Comparison of ENCODE assay signal across 9 cellular contexts in the genomic region with DNA sequence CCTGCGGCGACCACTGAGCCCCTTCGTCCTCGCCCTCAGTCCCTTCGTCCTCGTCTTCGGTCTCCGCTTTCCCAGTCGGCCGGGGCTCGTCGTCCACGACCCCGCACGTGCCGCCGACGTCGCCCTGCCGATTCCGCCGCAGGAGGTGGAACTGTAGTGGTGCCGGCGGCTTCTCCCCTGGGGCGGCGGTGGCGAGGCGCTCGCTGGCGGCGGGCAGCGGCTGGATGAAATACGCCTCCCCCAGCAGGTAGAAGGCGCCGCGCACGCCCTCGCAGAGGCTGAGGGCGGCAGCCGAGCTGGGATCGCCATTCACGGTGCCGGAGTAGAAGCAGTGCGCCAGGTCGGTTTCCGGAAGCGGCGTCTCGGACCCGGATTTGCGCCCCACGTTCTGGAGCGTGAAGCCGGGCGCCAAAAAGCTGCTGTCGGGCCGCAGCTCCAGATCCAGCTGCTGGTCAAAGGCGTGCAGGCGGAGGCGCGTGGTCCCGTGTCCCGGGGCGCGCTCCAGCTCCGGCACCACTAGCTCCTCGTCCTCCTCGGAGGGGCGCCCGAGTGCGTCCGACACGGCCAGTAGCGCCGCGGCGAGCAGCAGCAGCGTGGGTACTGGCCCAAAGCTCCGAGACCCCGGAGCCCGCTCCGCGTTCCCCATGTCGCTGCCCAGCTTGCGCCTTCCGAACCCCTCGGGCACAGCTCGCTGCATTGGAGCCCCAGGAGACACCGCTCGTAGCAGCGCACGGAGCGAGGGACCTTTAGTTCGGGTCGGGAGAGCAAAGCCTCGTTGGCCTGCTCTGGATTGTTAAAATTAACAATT. TPM values are rescaled to one million over a fixed set of nuclear protein-coding genes. Genes with fewer than 3 reads are reported as not detected.
DNase-seq lines count a peak whose midpoint lies in the region; ATAC-seq and TF ChIP-seq lines count a peak whose summit lies in the region.
"Had no signal": no experiment of that assay in that cellular context is flagged by ENCODE, and none has a peak within 500 bp of the region (broad histone marks: within the 10 kb centered on the region; RNA-seq: fewer than 3 reads in every experiment).

No MANE protein-coding gene starts in this region.

- H3K9me3 ChIP-seq in effector memory CD4-positive, alpha-beta T cell (ENCODE audit: control insufficient read depth, low read length), result no peaks in the 10 kb centered on the region
- no peaks in the 10 kb centered on the region for H3K9me3 ChIP-seq in lower lobe of right lung

- H3K4me3 ChIP-seq in effector memory CD4-positive, alpha-beta T cell (ENCODE audit: insufficient read depth, low read depth, low read length, poor library complexity, severe bottlenecking), result peak overlapping the region; percentile 31
- H3K4me3 ChIP-seq in lower lobe of right lung, result peak overlapping the region; percentile 79

- POLR2A ChIA-PET in RWPE1 (lab: Yijun Ruan, JAX; ENCODE audit: low non-redundant PET), result interaction anchor here (0.6 kb wide), 1 partner anchor 29 kb away, joined by 4 read pairs; no protein-coding TSS in a partner anchor

- intact Hi-C loops in lower lobe of right lung (cut with DNase I), result loop anchor here (5.0 kb wide), 1 partner anchor 858 kb away; no protein-coding TSS in a partner anchor

- H3K4me1 ChIP-seq in effector memory CD4-positive, alpha-beta T cell (ENCODE audit: control insufficient read depth, insufficient read depth, low read length, poor library complexity, severe bottlenecking), result peaks cover 13% of the 10 kb centered on the region
- peaks cover 72% of the 10 kb centered on the region for H3K4me1 ChIP-seq in lower lobe of right lung

- peak; percentile 8 for DNase-seq in NCI-H146 (lab: John Stamatoyannopoulos, UW)
- DNase-seq in NCI-H146 treated with DMSO at 0.1 percent for 48 hours (lab: John Stamatoyannopoulos, UW; ENCODE audit: unreplicated experiment), result no peak
- peak; percentile 24 for DNase-seq in RWPE1 (ENCODE audit: low spot score)
- DNase-seq in effector memory CD4-positive, alpha-beta T cell, result no peak
- DNase-seq in lower lobe of right lung, result peak; percentile 57
- DNase-seq in substantia nigra (lab: John Stamatoyannopoulos, UW), result peak in 44 of 49 donors; percentile 6 to 75 (median 54)
- DNase-seq: DND-41 had no signal

- peaks cover 7% of the 10 kb centered on the region for H3K27me3 ChIP-seq in effector memory CD4-positive, alpha-beta T cell (replicated peaks; ENCODE audit: control insufficient read depth, insufficient read depth, low read length, poor library complexity, severe bottlenecking)
- peaks cover 23% of the 10 kb centered on the region for H3K27me3 ChIP-seq in lower lobe of right lung (ENCODE audit: low read depth)

- CTCF ChIA-PET in RWPE1 (lab: Yijun Ruan, JAX), result interaction anchor here (0.5 to 1.2 kb wide), 11 partner anchors 9 to 1901 kb away, joined by 3 to 5 read pairs (median 3); no protein-coding TSS in a partner anchor

- peak overlapping the region; percentile 46; the same call in 1 of the 2 replicates for H3K27ac ChIP-seq in RWPE1
- no peak overlapping the region for H3K27ac ChIP-seq in effector memory CD4-positive, alpha-beta T cell (ENCODE audit: insufficient read depth, low read length, poor library complexity, severe bottlenecking)
- peak overlapping the region; percentile 95 for H3K27ac ChIP-seq in lower lobe of right lung
- H3K27ac ChIP-seq in substantia nigra (ENCODE audit: low read depth, low read length, poor library complexity, severe bottlenecking), result peak overlapping the region; percentile 89

- peak; percentile 31 to 49 for ATAC-seq in lower lobe of right lung
- no peak for ATAC-seq in HG03045 (IDR thresholded peaks at IDR 0.05; ENCODE audit: unreplicated experiment)
- ATAC-seq in GM18867 (IDR thresholded peaks at IDR 0.05; ENCODE audit: unreplicated experiment), result no peak

- TF ChIP-seq CTCF in RWPE1 (conservative IDR thresholded peaks at IDR 0.05; ENCODE audit: low read depth), result peak; percentile 29; the same call in 1 of the 2 replicates
- TF ChIP-seq CTCF in lower lobe of right lung (IDR thresholded peaks at IDR 0.05), result no peak

- H3K36me3 ChIP-seq in effector memory CD4-positive, alpha-beta T cell (ENCODE audit: control insufficient read depth, insufficient read depth, low read length), result no peaks in the 10 kb centered on the region
- peaks cover 29% of the 10 kb centered on the region for H3K36me3 ChIP-seq in lower lobe of right lung

RNA-seq across cellular contexts. Expression of a gene that starts 0.7 kb away (rescaled TPM):
- total RNA-seq in lower lobe of right lung, result 59.3 TPM

Comparison
In these comparisons a context has a peak if more than half of its experiments do, and no peak if none do; other contexts are left out.
1. DNase-seq: peak in NCI-H146 (single experiment), RWPE1 (single experiment), lower lobe of right lung (single experiment) and substantia nigra (44 of 49); none in NCI-H146 treated with DMSO at 0.1 percent for 48 hours (single experiment) and effector memory CD4-positive, alpha-beta T cell (0 of 3).
2. ATAC-seq: peak in lower lobe of right lung (2 of 2); none in HG03045 (single experiment) and GM18867 (single experiment).